ENCODE assay signal across 8 cellular contexts in genomic region chr1:224356685-224357625, GRCh38. TPM values are rescaled to one million over a fixed set of nuclear protein-coding genes. Genes with fewer than 3 reads are reported as not detected.
DNase-seq lines count a peak whose midpoint lies in the region; TF ChIP-seq lines count a peak whose summit lies in the region.

TSS of gene CNIH4 (plus strand) at chr1:224356879. CDS start at chr1:224356925, 46 bp downstream.

- DNase-seq in ELR (ENCODE audit: low read depth) = peak; percentile 98
- DNase-seq in H9 = peak; percentile 93
- DNase-seq in MG63 = peak; percentile 96
- DNase-seq in SIG-M5 (lab: John Stamatoyannopoulos, UW) = peak; percentile 94
- peak; percentile 76 for DNase-seq in activated gamma-delta T cell (lab: John Stamatoyannopoulos, UW)
- peak; percentile 97 for DNase-seq in fibroblast of villous mesenchyme (ENCODE audit: low read depth)
- peak; percentile 89 for DNase-seq in stomach

- H3K9me3 Mint-ChIP-seq in H9 = peaks cover under 1 to 5% of the 10 kb centered on the region in 2 experiments; a peak in 2 of 5 replicates

- no peak for TF ChIP-seq RAD21 in neural cell (conservative IDR thresholded peaks at IDR 0.05)

- H3K4ac ChIP-seq in H9 (ENCODE audit: low read depth, low read length) = no peak within 1 kb of the TSS

- H2BK12ac ChIP-seq in H9 (ENCODE audit: insufficient read length, low read depth, low read length) = no peak within 1 kb of the TSS

- WGBS in H9 (ENCODE audit: extremely low coverage, insufficient read length, low lambda C conversion rate) = no CpG with 5 or more reads among the region's 78 CpGs
- 0 to 2% (median 1%) methylated on average over 37 to 78 of the region's 78 CpGs for WGBS in stomach, 5 donors

- peaks cover 0 to 22% (median 13%) of the 10 kb centered on the region in 3 experiments; a peak in 6 of 7 replicates for H3K36me3 Mint-ChIP-seq in H9 (ENCODE audit: insufficient read depth in 1 of 3, low read depth in 3 of 3)

- H2AFZ ChIP-seq in H9 (ENCODE audit: low read length) (no peak within 1 kb of the TSS), neural cell (ENCODE audit: low read depth, low read length) (peak within 1 kb of the TSS; percentile 45)

- H3K9me3 ChIP-seq in H9 (ENCODE audit: control insufficient read depth, low read depth, low read length) (no peaks in the 10 kb centered on the region), MG63 (no peaks in the 10 kb centered on the region), neural cell (ENCODE audit: low read length) (no peaks in the 10 kb centered on the region), stomach (no peaks in the 10 kb centered on the region)

- intact Hi-C loops in stomach (cut with DNase I; ENCODE audit: low total_unique reads) = no loop called here

- no peak within 1 kb of the TSS for H3T11ph ChIP-seq in H9 (ENCODE audit: low read length)

- H3K79me1 ChIP-seq in H9 (ENCODE audit: insufficient read depth, low read depth, low read length, poor library complexity, severe bottlenecking) = peaks cover 7% of the 10 kb centered on the region

- TF ChIP-seq EP300 in neural cell (conservative IDR thresholded peaks at IDR 0.05; ENCODE audit: poor library complexity, severe bottlenecking) (no peak), stomach (IDR thresholded peaks at IDR 0.05) (no peak)

- no peak within 1 kb of the TSS for H2BK15ac ChIP-seq in H9 (ENCODE audit: low read depth, low read length)

- no peaks in the 10 kb centered on the region for H3K27me3 Mint-ChIP-seq in H9 (ENCODE audit: low read depth)

- H2BK5ac ChIP-seq in H9 (ENCODE audit: insufficient read length, low read length) = no peak within 1 kb of the TSS

- no peak for TF ChIP-seq CTCF in H9 (conservative IDR thresholded peaks at IDR 0.05)
- TF ChIP-seq CTCF in fibroblast of villous mesenchyme (IDR thresholded peaks at IDR 0.05; ENCODE audit: insufficient read depth, low read depth, low read length) = no peak
- no peak for TF ChIP-seq CTCF in neural cell (IDR thresholded peaks at IDR 0.05; ENCODE audit: poor library complexity, severe bottlenecking)
- no peak for TF ChIP-seq CTCF in stomach (IDR thresholded peaks at IDR 0.05)

- H4K91ac ChIP-seq in H9 (ENCODE audit: insufficient read length, low read depth, low read length) = no peak within 1 kb of the TSS

- H3K4me1 ChIP-seq in H9 (ENCODE audit: insufficient read depth, low read length) = peaks cover 2% of the 10 kb centered on the region; the same call in 1 of the 2 replicates
- H3K4me1 ChIP-seq in stomach = peaks cover 14 to 36% (median 28%) of the 10 kb centered on the region in 4 donors

- no peak within 1 kb of the TSS for H4K5ac ChIP-seq in H9 (ENCODE audit: insufficient read length, low read depth, low read length)

- H2BK20ac ChIP-seq in H9 (ENCODE audit: low read depth, low read length, poor library complexity, severe bottlenecking) = no peak within 1 kb of the TSS

- H3K4me2 ChIP-seq in H9 (ENCODE audit: insufficient read depth, insufficient read length, low read length) (peak within 1 kb of the TSS; percentile 71), neural cell (ENCODE audit: low read length) (peak within 1 kb of the TSS; percentile 61)

- no peak within 1 kb of the TSS for H4K8ac ChIP-seq in H9 (replicated peaks; ENCODE audit: insufficient read length, low read depth, low read length)

- H3K56ac ChIP-seq in H9 (ENCODE audit: insufficient read length, low read depth, low read length) = no peak within 1 kb of the TSS

- peak within 1 kb of the TSS; percentile 9 for H3K18ac ChIP-seq in H9 (ENCODE audit: insufficient read length, low read depth, low read length)

- H3F3A ChIP-seq in neural cell (ENCODE audit: insufficient read depth, low read length, poor library complexity, severe bottlenecking) = no peaks in the 10 kb centered on the region

- H3K27ac Mint-ChIP-seq in H9 = peak within 1 kb of the TSS; percentile 3 to 37 (median 8); a peak in 5 of 7 replicates

- no peaks in the 10 kb centered on the region for H3K23me2 ChIP-seq in H9 (ENCODE audit: insufficient read length, low read depth, low read length, poor library complexity, severe bottlenecking)

- H3K4me3 Mint-ChIP-seq in H9 = peak within 1 kb of the TSS; percentile 89 to 93

- H3K14ac ChIP-seq in H9 (ENCODE audit: insufficient read depth, low read length) = peak within 1 kb of the TSS; percentile 62

- no peak within 1 kb of the TSS for H3K23ac ChIP-seq in H9 (ENCODE audit: insufficient read length, low read depth, low read length)

- peaks cover 20 to 24% of the 10 kb centered on the region in 2 experiments for H3K4me1 Mint-ChIP-seq in H9

- H3K9me2 ChIP-seq in neural cell (ENCODE audit: insufficient read depth, low read length) = no peaks in the 10 kb centered on the region

- H2AK5ac ChIP-seq in H9 (ENCODE audit: insufficient read length, low read length) = no peak within 1 kb of the TSS

- H3K36me3 ChIP-seq in MG63 (peaks cover 23% of the 10 kb centered on the region), neural cell (ENCODE audit: insufficient read depth, low read length) (no peaks in the 10 kb centered on the region), stomach (no peaks in the 10 kb centered on the region)

- H3K4me3 ChIP-seq in MG63 = peak within 1 kb of the TSS; percentile 78
- H3K4me3 ChIP-seq in fibroblast of villous mesenchyme (ENCODE audit: low read depth, low read length) = peak within 1 kb of the TSS; percentile 87
- peak within 1 kb of the TSS; percentile 78 for H3K4me3 ChIP-seq in neural cell (ENCODE audit: low read length)
- peak within 1 kb of the TSS; percentile 78 to 98 (median 94) for H3K4me3 ChIP-seq in stomach

- peak within 1 kb of the TSS; percentile 68 for H3K9ac ChIP-seq in H9 (ENCODE audit: extremely low read depth, insufficient read length, low read length)
- peak within 1 kb of the TSS; percentile 87 for H3K9ac ChIP-seq in neural cell (ENCODE audit: low read length)

- peaks cover 17% of the 10 kb centered on the region; the same call in 1 of the 2 replicates for H3K79me2 ChIP-seq in H9 (ENCODE audit: insufficient read depth, low read length)
- H3K79me2 ChIP-seq in neural cell (replicated peaks; ENCODE audit: insufficient read depth, low read length) = peaks cover 39% of the 10 kb centered on the region

- H4K20me1 ChIP-seq in H9 (ENCODE audit: control insufficient read depth, insufficient read depth, insufficient read length) (no peaks in the 10 kb centered on the region), neural cell (ENCODE audit: insufficient read depth) (no peaks in the 10 kb centered on the region)

- TF ChIP-seq POLR2A in stomach (IDR thresholded peaks at IDR 0.05) = peak in 2 of 4 donors; percentile 71 to 72

- no peak within 1 kb of the TSS for H2BK120ac ChIP-seq in H9 (ENCODE audit: low read depth, low read length, poor library complexity, severe bottlenecking)

- H3K27ac ChIP-seq in H9 (ENCODE audit: insufficient read length, low read depth, low read length) = no peak within 1 kb of the TSS
- H3K27ac ChIP-seq in neural cell (ENCODE audit: low read length) = peak within 1 kb of the TSS; percentile 80
- H3K27ac ChIP-seq in stomach = peak within 1 kb of the TSS; percentile 83 to 97 (median 95)

- H3K27me3 ChIP-seq in H9 (ENCODE audit: insufficient read depth, low read length) (no peaks in the 10 kb centered on the region), MG63 (no peaks in the 10 kb centered on the region), neural cell (ENCODE audit: insufficient read depth, low read depth, low read length) (no peaks in the 10 kb centered on the region), stomach (no peaks in the 10 kb centered on the region)

TF ChIP-seq in neural cell, 6 proteins besides CTCF, POLR2A, EP300 and RAD21:
- peak; percentile 27 for TF ChIP-seq SMC3 (conservative IDR thresholded peaks at IDR 0.05; ENCODE audit: poor library complexity)
- peak; percentile 97 for TF ChIP-seq POLR2AphosphoS5 (IDR thresholded peaks at IDR 0.05)
- peak; percentile 71 for TF ChIP-seq MXI1 (conservative IDR thresholded peaks at IDR 0.05; ENCODE audit: poor library complexity, severe bottlenecking)
- TF ChIP-seq TAF1 (IDR thresholded peaks at IDR 0.05; ENCODE audit: low read depth) = no peak
- TF ChIP-seq REST (IDR thresholded peaks at IDR 0.05; ENCODE audit: borderline replicate concordance) = peak; percentile 21
- TF ChIP-seq EZH2 (IDR thresholded peaks at IDR 0.05; ENCODE audit: borderline replicate concordance, insufficient read depth, low read length, poor library complexity, severe bottlenecking) = no peak

RNA-seq across cellular contexts. Expression of gene CNIH4, which starts in this region (rescaled TPM):
- total RNA-seq in H9 (2021) = 104 and 114 TPM in 2 replicates
- 30.9 and 114 TPM in 2 replicates for total RNA-seq in MG63 (2014; rRNA removed; shearing (Covaris generic); ENCODE audit: low replicate concordance)
- total RNA-seq in fibroblast of villous mesenchyme = 35.1 and 62.6 TPM in 2 replicates
- 44.2 and 53.2 TPM in 2 replicates for polyA plus RNA-seq in neural cell
- polyA minus RNA-seq in neural cell = 48.2 and 54.3 TPM in 2 replicates
- total RNA-seq in stomach = 10 to 100 TPM in 4 of 5 donors, 1 to 10 TPM in 1; 3.1 to 45.3 (median 39.3) TPM
- 10 to 100 TPM; 19.6 to 53.1 (median 37.8) TPM for polyA plus RNA-seq in stomach
